ENCODE assay signal across 14 cellular contexts in genomic region chr16:20995711-20996110, GRCh38.
DNase-seq lines count a peak whose midpoint lies in the region; ATAC-seq and TF ChIP-seq lines count a peak whose summit lies in the region.
"Had no signal": no experiment of that assay in that cellular context is flagged by ENCODE, and none has a peak within 500 bp of the region (broad histone marks: within the 10 kb centered on the region; RNA-seq: fewer than 3 reads in every experiment).

No MANE protein-coding gene starts in this region.

- H3K27ac ChIP-seq in GM23338 (ENCODE audit: low read depth): no peak overlapping the region
- H3K27ac ChIP-seq in esophagus muscularis mucosa (replicated peaks in 1 of 4): no peak overlapping the region
- no peak overlapping the region for H3K27ac ChIP-seq in vagina
- H3K27ac ChIP-seq: A549, C4-2B, GM23248 had no signal

- WGBS in esophagus muscularis mucosa: 71% methylated on average over 4 of the region's 4 CpGs

- no peaks in the 10 kb centered on the region for H4K20me1 ChIP-seq in GM23338 (replicated peaks; ENCODE audit: insufficient read depth)

- TF ChIP-seq POLR2A in esophagus muscularis mucosa (IDR thresholded peaks at IDR 0.05; ENCODE audit: low read depth) (no peak), vagina (IDR thresholded peaks at IDR 0.05) (no peak)

- ATAC-seq in GM23338: no peak
- ATAC-seq: A549, GM12878 had no signal

- TF ChIP-seq CTCF in GM23338 (conservative IDR thresholded peaks at IDR 0.05; ENCODE audit: low read depth in 2 of 2): no peak
- no peak for TF ChIP-seq CTCF in esophagus muscularis mucosa (IDR thresholded peaks at IDR 0.05)
- TF ChIP-seq CTCF in vagina (IDR thresholded peaks at IDR 0.05): no peak

- peaks cover 4% of the 10 kb centered on the region for H3K27me3 Mint-ChIP-seq in GM23338 (ENCODE audit: insufficient read depth, low read depth, poor library complexity)

- DNase-seq in GM23338 (ENCODE audit: low spot score) (no peak), NCI-H1417 treated with DMSO at 0.1 percent for 48 hours (lab: John Stamatoyannopoulos, UW) (peak; percentile 3), esophagus muscularis mucosa (ENCODE audit: extremely low spot score) (peak; percentile 55), vagina (ENCODE audit: extremely low spot score in 2 of 2) (peak; percentile 14 to 37), activated gamma-delta T cell treated with Interleukin-2 at 50 U/mL for 16 hours (no peak), epidermal melanocyte (ENCODE audit: insufficient read length, low spot score) (no peak)
- DNase-seq: BE2C; CD4-positive, alpha-beta memory T cell; DMS79; GM23248; H7 had no signal

- no peaks in the 10 kb centered on the region for H3K79me2 ChIP-seq in GM23338 (replicated peaks; ENCODE audit: insufficient read depth)

- H3K27ac Mint-ChIP-seq in GM23338: no peak overlapping the region
- H3K27ac Mint-ChIP-seq: CD4-positive, alpha-beta memory T cell had no signal

- intact Hi-C loops in esophagus muscularis mucosa (cut with DNase I): no loop called here
- intact Hi-C loops in vagina (cut with DNase I): no loop called here

- no peak overlapping the region for H3K4me3 Mint-ChIP-seq in GM23338
- H3K4me3 Mint-ChIP-seq: CD4-positive, alpha-beta memory T cell had no signal

- H3K9me2 ChIP-seq in GM23338 (ENCODE audit: insufficient read depth): no peaks in the 10 kb centered on the region; the same call in 1 of the 2 replicates

- H3K4me3 ChIP-seq in GM23338: no peak overlapping the region
- no peak overlapping the region for H3K4me3 ChIP-seq in esophagus muscularis mucosa
- no peak overlapping the region for H3K4me3 ChIP-seq in vagina
- H3K4me3 ChIP-seq: A549, GM12878, GM23248 had no signal

- TF ChIP-seq EP300 in esophagus muscularis mucosa (IDR thresholded peaks at IDR 0.05): no peak

- no peaks in the 10 kb centered on the region for H3K36me3 Mint-ChIP-seq in GM23338 (ENCODE audit: low read depth)
- H3K36me3 Mint-ChIP-seq: CD4-positive, alpha-beta memory T cell had no signal

- H2AFZ ChIP-seq in GM23338: peak overlapping the region; percentile 72; the same call in 1 of the 2 replicates
- H2AFZ ChIP-seq: GM23248 had no signal

- no peaks in the 10 kb centered on the region for H3F3A ChIP-seq in GM23338 (replicated peaks; ENCODE audit: low read depth)

- H3K4me2 ChIP-seq in GM23338: no peak overlapping the region
- H3K4me2 ChIP-seq: A549 had no signal

- no peaks in the 10 kb centered on the region for H3K9me3 Mint-ChIP-seq in GM23338

- H3K27me3 ChIP-seq in GM23338 (ENCODE audit: insufficient read depth) (no peaks in the 10 kb centered on the region), esophagus muscularis mucosa (no peaks in the 10 kb centered on the region), vagina (no peaks in the 10 kb centered on the region)
- H3K27me3 ChIP-seq: BE2C had no signal

- H3K9me3 ChIP-seq in esophagus muscularis mucosa (no peaks in the 10 kb centered on the region), vagina (no peaks in the 10 kb centered on the region)
- H3K9me3 ChIP-seq: A549, BE2C had no signal

- no peaks in the 10 kb centered on the region for H3K4me1 Mint-ChIP-seq in GM23338
- H3K4me1 Mint-ChIP-seq: CD4-positive, alpha-beta memory T cell had no signal

- H3K36me3 ChIP-seq in GM23338 (ENCODE audit: insufficient read depth) (no peaks in the 10 kb centered on the region), esophagus muscularis mucosa (no peaks in the 10 kb centered on the region), vagina (no peaks in the 10 kb centered on the region)
- H3K36me3 ChIP-seq: BE2C had no signal

- H3K4me1 ChIP-seq in GM23338 (ENCODE audit: insufficient read depth) (no peaks in the 10 kb centered on the region), esophagus muscularis mucosa (no peaks in the 10 kb centered on the region), vagina (no peaks in the 10 kb centered on the region)
- H3K4me1 ChIP-seq: A549, BE2C had no signal

TF ChIP-seq in GM23338, 12 proteins besides CTCF, POLR2A, EP300 and RAD21:
- no peak for TF ChIP-seq REST (IDR thresholded peaks at IDR 0.05; ENCODE audit: unreplicated experiment)
TF ChIP-seq in GM23338: peak in this region for 0.

Comparison
In these comparisons a context has a peak if more than half of its experiments do, and no peak if none do; other contexts are left out.
1. DNase-seq: peak in NCI-H1417 treated with DMSO at 0.1 percent for 48 hours (single experiment), esophagus muscularis mucosa (single experiment) and vagina (2 of 2); none in GM23338 (single experiment), activated gamma-delta T cell treated with Interleukin-2 at 50 U/mL for 16 hours (single experiment) and epidermal melanocyte (single experiment).